Comparison of ENCODE assay signal across 1 cellular context in genomic region chr1:34656706-34657105, GRCh38.
TF ChIP-seq lines count a peak whose summit lies in the region.

No MANE protein-coding gene starts in this region.

TF ChIP-seq in WTC11, 78 proteins besides CTCF, POLR2A, EP300 and RAD21 (continued from another document):
- TF ChIP-seq ARID4B (CRISPR knock-in tag; IDR thresholded peaks at IDR 0.05; ENCODE audit: borderline replicate concordance), result no peak
- TF ChIP-seq FOXP1 (CRISPR knock-in tag; IDR thresholded peaks at IDR 0.05; ENCODE audit: borderline replicate concordance), result no peak
- no peak for TF ChIP-seq KAT7 (CRISPR knock-in tag; IDR thresholded peaks at IDR 0.05; ENCODE audit: borderline replicate concordance)
